8 cellular contexts compared by ENCODE assay signal in genomic region chr11:112280268-112281126, GRCh38. TPM values are rescaled to one million over a fixed set of nuclear protein-coding genes. Genes with fewer than 3 reads are reported as not detected.
A peak's percentile ranks its signal among the peaks of the same experiment; 100 is the strongest.
DNase-seq lines count a peak whose midpoint lies in the region; ATAC-seq and TF ChIP-seq lines count a peak whose summit lies in the region.

No MANE protein-coding gene starts in this region.

- peak overlapping the region; percentile 71 to 74 for H3K4me3 Mint-ChIP-seq in H9
- H3K4me3 Mint-ChIP-seq in activated naive CD8-positive, alpha-beta T cell treated with anti-CD3 and anti-CD28 coated beads for 36 hours = peak overlapping the region; percentile 81

- H3K23ac ChIP-seq in H9 (ENCODE audit: insufficient read length, low read depth, low read length) (no peak overlapping the region), trophoblast cell (ENCODE audit: low read length) (no peak overlapping the region)

- H3K4me1 ChIP-seq in DND-41 (ENCODE audit: insufficient read depth, low read length) = peaks cover 10% of the 10 kb centered on the region
- H3K4me1 ChIP-seq in H9 (ENCODE audit: insufficient read depth, low read length) = no peaks in the 10 kb centered on the region
- peaks cover 7% of the 10 kb centered on the region for H3K4me1 ChIP-seq in cardiac muscle cell (ENCODE audit: low read depth)
- H3K4me1 ChIP-seq in trophoblast cell (ENCODE audit: control insufficient read depth in 1 of 2, insufficient read depth in 2 of 2, low read length in 2 of 2) = peaks cover 8 to 21% of the 10 kb centered on the region in 2 experiments
- peaks cover 6 to 8% (median 7%) of the 10 kb centered on the region in 4 donors for H3K4me1 ChIP-seq in upper lobe of left lung

- peaks cover 16 to 22% of the 10 kb centered on the region in 2 experiments for H3K4me1 Mint-ChIP-seq in H9
- peaks cover 7% of the 10 kb centered on the region for H3K4me1 Mint-ChIP-seq in activated naive CD8-positive, alpha-beta T cell treated with anti-CD3 and anti-CD28 coated beads for 36 hours

- H3K23me2 ChIP-seq in H9 (ENCODE audit: insufficient read length, low read depth, low read length, poor library complexity, severe bottlenecking) = peaks cover 5% of the 10 kb centered on the region

- no peak overlapping the region for H4K5ac ChIP-seq in H9 (ENCODE audit: insufficient read length, low read depth, low read length)

- H3K27ac ChIP-seq in DND-41 (ENCODE audit: low read length) (peak overlapping the region; percentile 61), H9 (ENCODE audit: insufficient read length, low read depth, low read length) (no peak overlapping the region), cardiac muscle cell (no peak overlapping the region), trophoblast cell (ENCODE audit: low read depth, low read length) (peak overlapping the region; percentile 10), upper lobe of left lung (peak overlapping the region in 2 of 4 donors; percentile 19 to 45)

- ATAC-seq in DND-41 (ENCODE audit: insufficient read depth, low read depth) = peak; percentile 89
- ATAC-seq in upper lobe of left lung (ENCODE audit: low FRiP score in 2 of 2) = peak; percentile 88 to 97

- no peak overlapping the region for H2BK120ac ChIP-seq in H9 (ENCODE audit: low read depth, low read length, poor library complexity, severe bottlenecking)
- peak overlapping the region; percentile 73 for H2BK120ac ChIP-seq in trophoblast cell (ENCODE audit: insufficient read depth, low read length, poor library complexity)

- H3K4me3 ChIP-seq in DND-41 (ENCODE audit: low read depth in 1 of 2, low read length in 2 of 2) (peak overlapping the region; percentile 29 to 62; a peak in 3 of 4 replicates), cardiac muscle cell (peak overlapping the region; percentile 19), trophoblast cell (ENCODE audit: low read depth, low read length) (no peak overlapping the region), upper lobe of left lung (peak overlapping the region; percentile 32 to 57 (median 42))

- H3K9ac ChIP-seq in DND-41 (ENCODE audit: low read depth, low read length) (peak overlapping the region; percentile 56), H9 (ENCODE audit: extremely low read depth, insufficient read length, low read length) (no peak overlapping the region), trophoblast cell (ENCODE audit: low read length) (no peak overlapping the region)

- H4K20me1 ChIP-seq in DND-41 (ENCODE audit: insufficient read depth, low read length) = no peaks in the 10 kb centered on the region
- H4K20me1 ChIP-seq in H9 (ENCODE audit: control insufficient read depth, insufficient read depth, insufficient read length) = no peaks in the 10 kb centered on the region

- H3K79me1 ChIP-seq in H9 (ENCODE audit: insufficient read depth, low read depth, low read length, poor library complexity, severe bottlenecking) = no peaks in the 10 kb centered on the region
- peaks cover 25% of the 10 kb centered on the region for H3K79me1 ChIP-seq in trophoblast cell (ENCODE audit: low read length)

- no peaks in the 10 kb centered on the region for H3K27me3 ChIP-seq in DND-41 (ENCODE audit: insufficient read depth, low read length, poor library complexity)
- no peaks in the 10 kb centered on the region for H3K27me3 ChIP-seq in H9 (ENCODE audit: insufficient read depth, low read length)
- peaks cover 3% of the 10 kb centered on the region for H3K27me3 ChIP-seq in cardiac muscle cell
- no peaks in the 10 kb centered on the region for H3K27me3 ChIP-seq in trophoblast cell (ENCODE audit: insufficient read depth, low read length)
- H3K27me3 ChIP-seq in upper lobe of left lung = no peaks in the 10 kb centered on the region

- H3K9me3 Mint-ChIP-seq in H9 = no peaks in the 10 kb centered on the region
- no peaks in the 10 kb centered on the region for H3K9me3 Mint-ChIP-seq in activated naive CD8-positive, alpha-beta T cell treated with anti-CD3 and anti-CD28 coated beads for 36 hours

- peak; percentile 84 for TF ChIP-seq CTCF in DND-41 (IDR thresholded peaks at IDR 0.05; ENCODE audit: borderline replicate concordance, extremely low read depth, low read length, poor library complexity, severe bottlenecking)
- TF ChIP-seq CTCF in H9 (conservative IDR thresholded peaks at IDR 0.05) = peak; percentile 72
- TF ChIP-seq CTCF in cardiac muscle cell (IDR thresholded peaks at IDR 0.05; ENCODE audit: low read depth, low read length) = peak; percentile 73
- peak; percentile 52 to 74 (median 69) for TF ChIP-seq CTCF in upper lobe of left lung (IDR thresholded peaks at IDR 0.05)

- TF ChIP-seq EP300 in upper lobe of left lung (IDR thresholded peaks at IDR 0.05) = no peak

- H3K9me3 ChIP-seq in DND-41 (ENCODE audit: insufficient read depth, low read length, severe bottlenecking) (no peaks in the 10 kb centered on the region), H9 (ENCODE audit: control insufficient read depth, low read depth, low read length) (no peaks in the 10 kb centered on the region), cardiac muscle cell (ENCODE audit: low read depth) (no peaks in the 10 kb centered on the region), trophoblast cell (ENCODE audit: insufficient read depth, low read depth, low read length) (peaks cover 3% of the 10 kb centered on the region), upper lobe of left lung (no peaks in the 10 kb centered on the region)

- H3K36me3 Mint-ChIP-seq in H9 (ENCODE audit: insufficient read depth in 1 of 3, low read depth in 3 of 3) = no peaks in the 10 kb centered on the region
- H3K36me3 Mint-ChIP-seq in activated naive CD8-positive, alpha-beta T cell treated with anti-CD3 and anti-CD28 coated beads for 36 hours = no peaks in the 10 kb centered on the region

- no peak for TF ChIP-seq POLR2A in upper lobe of left lung (IDR thresholded peaks at IDR 0.05)

- H4K91ac ChIP-seq in H9 (ENCODE audit: insufficient read length, low read depth, low read length) (no peak overlapping the region), trophoblast cell (ENCODE audit: low read depth, low read length) (peak overlapping the region; percentile 89)

- H2BK20ac ChIP-seq in H9 (ENCODE audit: low read depth, low read length, poor library complexity, severe bottlenecking) = no peak overlapping the region

- H2BK5ac ChIP-seq in H9 (ENCODE audit: insufficient read length, low read length) (no peak overlapping the region), trophoblast cell (ENCODE audit: low read depth, low read length, poor library complexity) (peak overlapping the region; percentile 53)

- H3K27ac Mint-ChIP-seq in H9 = no peak overlapping the region
- peak overlapping the region; percentile 74 for H3K27ac Mint-ChIP-seq in activated naive CD8-positive, alpha-beta T cell treated with anti-CD3 and anti-CD28 coated beads for 36 hours

- H2BK15ac ChIP-seq in H9 (ENCODE audit: low read depth, low read length) = no peak overlapping the region

- H3K4ac ChIP-seq in H9 (ENCODE audit: low read depth, low read length) = no peak overlapping the region
- H3K4ac ChIP-seq in trophoblast cell (ENCODE audit: low read depth, low read length) = no peak overlapping the region

- no peak overlapping the region for H3T11ph ChIP-seq in H9 (ENCODE audit: low read length)

- H3K79me2 ChIP-seq in DND-41 (ENCODE audit: insufficient read depth, low read length) = no peaks in the 10 kb centered on the region
- H3K79me2 ChIP-seq in H9 (ENCODE audit: insufficient read depth, low read length) = no peaks in the 10 kb centered on the region
- no peaks in the 10 kb centered on the region for H3K79me2 ChIP-seq in trophoblast cell (ENCODE audit: control insufficient read depth, insufficient read depth, low read length, poor library complexity)

- H3K14ac ChIP-seq in H9 (ENCODE audit: insufficient read depth, low read length) (no peak overlapping the region), trophoblast cell (ENCODE audit: low read length) (peak overlapping the region; percentile 7)

- H3K18ac ChIP-seq in H9 (ENCODE audit: insufficient read length, low read depth, low read length) = no peak overlapping the region
- peak overlapping the region; percentile 65 for H3K18ac ChIP-seq in trophoblast cell (ENCODE audit: low read length)

- H3K4me2 ChIP-seq in DND-41 (ENCODE audit: insufficient read depth, low read length) = peak overlapping the region; percentile 98
- peak overlapping the region; percentile 78 for H3K4me2 ChIP-seq in H9 (ENCODE audit: insufficient read depth, insufficient read length, low read length)
- H3K4me2 ChIP-seq in trophoblast cell (ENCODE audit: low read length) = peak overlapping the region; percentile 61

- H4K12ac ChIP-seq in trophoblast cell (ENCODE audit: low read depth, low read length) = peak overlapping the region; percentile 59

- no peak overlapping the region for H2BK12ac ChIP-seq in H9 (ENCODE audit: insufficient read length, low read depth, low read length)
- H2BK12ac ChIP-seq in trophoblast cell (ENCODE audit: low read length) = peak overlapping the region; percentile 90

- no CpG with 5 or more reads among the region's 18 CpGs for WGBS in H9 (ENCODE audit: extremely low coverage, insufficient read length, low lambda C conversion rate)
- WGBS in trophoblast cell (ENCODE audit: extremely low coverage, insufficient coverage, insufficient read length) = no CpG with 5 or more reads among the region's 18 CpGs
- WGBS in upper lobe of left lung, 2 donors = 2% methylated on average over 17 to 18 of the region's 18 CpGs

- H2AK5ac ChIP-seq in H9 (ENCODE audit: insufficient read length, low read length) = no peak overlapping the region
- H2AK5ac ChIP-seq in trophoblast cell (ENCODE audit: low read length) = peak overlapping the region; percentile 35

- DNase-seq in DND-41 = peak; percentile 83
- DNase-seq in H9 = peak; percentile 76
- peak; percentile 90 for DNase-seq in NAMALWA (ENCODE audit: low spot score)
- DNase-seq in SKM-1 (lab: John Stamatoyannopoulos, UW; ENCODE audit: unreplicated experiment) = peak; percentile 67
- peak; percentile 64 for DNase-seq in activated naive CD8-positive, alpha-beta T cell treated with anti-CD3 and anti-CD28 coated beads for 36 hours
- peak; percentile 89 to 90 for DNase-seq in cardiac muscle cell (ENCODE audit: low read depth in 1 of 2, low spot score in 1 of 2)
- peak; percentile 65 to 89 for DNase-seq in trophoblast cell
- DNase-seq in upper lobe of left lung = peak in 1 of 2 donors; percentile 77

- H3K56ac ChIP-seq in H9 (ENCODE audit: insufficient read length, low read depth, low read length) = no peak overlapping the region

- H4K8ac ChIP-seq in H9 (replicated peaks; ENCODE audit: insufficient read length, low read depth, low read length) (no peak overlapping the region), trophoblast cell (ENCODE audit: low read depth, low read length) (peak overlapping the region; percentile 50)

- H3K27me3 Mint-ChIP-seq in H9 (ENCODE audit: low read depth) = peaks cover 1% of the 10 kb centered on the region
- no peaks in the 10 kb centered on the region for H3K27me3 Mint-ChIP-seq in activated naive CD8-positive, alpha-beta T cell treated with anti-CD3 and anti-CD28 coated beads for 36 hours

- H3K36me3 ChIP-seq in DND-41 (ENCODE audit: insufficient read depth, low read length) (no peaks in the 10 kb centered on the region), cardiac muscle cell (no peaks in the 10 kb centered on the region), trophoblast cell (ENCODE audit: control insufficient read depth in 1 of 2, insufficient read depth in 2 of 2, low read length in 2 of 2) (no peaks in the 10 kb centered on the region), upper lobe of left lung (no peaks in the 10 kb centered on the region)

- H2AFZ ChIP-seq in DND-41 (ENCODE audit: low read depth, low read length) (peak overlapping the region; percentile 100), H9 (ENCODE audit: low read length) (peak overlapping the region; percentile 81), trophoblast cell (ENCODE audit: insufficient read depth, low read length, poor library complexity) (peak overlapping the region; percentile 77)

RNA-seq across cellular contexts. Expression of gene PLET1, which starts 19.8 kb away (rescaled TPM):
- total RNA-seq in H9 (2021) = not detected in 2 replicates
- not detected for total RNA-seq in activated naive CD8-positive, alpha-beta T cell treated with anti-CD3 and anti-CD28 coated beads for 36 hours
- total RNA-seq in cardiac muscle cell = not detected in 2 replicates
- 0.14 TPM in 1 of 2 replicates, not detected in the other for polyA plus RNA-seq in cardiac muscle cell
- 0.07 and 0.11 TPM in 2 replicates for polyA plus RNA-seq in trophoblast cell (2013)
- total RNA-seq in upper lobe of left lung = not detected

RNA-seq across cellular contexts. Expression of gene PTS, which starts 54.3 kb away (rescaled TPM):
- total RNA-seq in H9 (2021) (45.9 and 48.6 TPM in 2 replicates), cardiac muscle cell (28.1 and 30.3 TPM in 2 replicates), upper lobe of left lung (10 to 100 TPM; 15.0 to 26.5 (median 21.2) TPM)
- total RNA-seq in activated naive CD8-positive, alpha-beta T cell treated with anti-CD3 and anti-CD28 coated beads for 36 hours = 10 to 100 TPM; 28.9 to 31.0 TPM
- 53.0 and 66.7 TPM in 2 replicates for polyA plus RNA-seq in cardiac muscle cell
- polyA plus RNA-seq in trophoblast cell (2013) = 139 and 148 TPM in 2 replicates

Comparison
In these comparisons a context has a peak if more than half of its experiments do, and no peak if none do; other contexts are left out.
1. H3K27ac ChIP-seq: peak in DND-41 (single experiment) and trophoblast cell (single experiment); none in H9 (single experiment) and cardiac muscle cell (single experiment).
2. Peak in every context shown above with its lines, with median percentiles within 50 percentile points of each other: H2AFZ ChIP-seq, H3K4me2 ChIP-seq and CTCF ChIP-seq.